Comparison of ENCODE assay signal across 20 cellular contexts in genomic region chr1:24337455-24337854, GRCh38. TPM values are rescaled to one million over a fixed set of nuclear protein-coding genes. Genes with fewer than 3 reads are reported as not detected.
DNase-seq lines count a peak whose midpoint lies in the region; ATAC-seq, FAIRE-seq and TF ChIP-seq lines count a peak whose summit lies in the region.
"Had no signal": no experiment of that assay in that cellular context is flagged by ENCODE, and none has a peak within 500 bp of the region (broad histone marks: within the 10 kb centered on the region; RNA-seq: fewer than 3 reads in every experiment).

No MANE protein-coding gene starts in this region.

- H3K4me1 ChIP-seq in GM23338 (ENCODE audit: insufficient read depth) (peaks cover 28% of the 10 kb centered on the region), H1 (replicated peaks in 1 of 4; ENCODE audit: control insufficient read depth in 3 of 4, insufficient read depth in 4 of 4, low read length in 3 of 4) (peaks cover 0 to 33% (median 22%) of the 10 kb centered on the region in 4 experiments; a peak in 6 of 7 replicates), neural progenitor cell (peaks cover 30% of the 10 kb centered on the region)

- TF ChIP-seq CTCF in GM23338 (conservative IDR thresholded peaks at IDR 0.05; ENCODE audit: low read depth in 2 of 2), result no peak
- no peak for TF ChIP-seq CTCF in NB4 (IDR thresholded peaks at IDR 0.05; ENCODE audit: low read depth, low read length)
- no peak for TF ChIP-seq CTCF in H1 (IDR thresholded peaks at IDR 0.05; ENCODE audit: control extremely low read depth in 1 of 3, insufficient read depth in 1 of 3, low read depth in 1 of 3, low read length in 3 of 3)
- TF ChIP-seq CTCF in neural progenitor cell (IDR thresholded peaks at IDR 0.05), result no peak

- no peak for DNase-seq in GM23338 (ENCODE audit: low spot score)
- DNase-seq in NB4 (ENCODE audit: low read depth), result peak; percentile 47
- no peak for DNase-seq in H1 (ENCODE audit: low read depth in 1 of 2, low spot score in 2 of 2)
- no peak for DNase-seq in neural progenitor cell (ENCODE audit: low spot score)
- DNase-seq in SKM-1 (lab: John Stamatoyannopoulos, UW; ENCODE audit: unreplicated experiment), result no peak
- no peak for DNase-seq in putamen (ENCODE audit: low spot score)
- DNase-seq: CD4-positive, CD25-positive, alpha-beta regulatory T cell; DMS79; Karpas-422; NCI-H1417; NCI-H187; NCI-H446; NCI-H526 had no signal

- no peaks in the 10 kb centered on the region for H3K36me3 ChIP-seq in GM23338 (ENCODE audit: insufficient read depth)
- H3K36me3 ChIP-seq in H1 (ENCODE audit: control insufficient read depth in 2 of 4, insufficient read depth in 4 of 4, low read length in 3 of 4), result no peaks in the 10 kb centered on the region
- H3K36me3 ChIP-seq in neural progenitor cell, result no peaks in the 10 kb centered on the region

- H3K27me3 ChIP-seq in GM23338 (ENCODE audit: insufficient read depth) (no peaks in the 10 kb centered on the region), H1 (replicated peaks in 1 of 4; ENCODE audit: control insufficient read depth in 3 of 4, extremely low read depth in 1 of 4, insufficient read depth in 3 of 4, low read length in 3 of 4) (no peaks in the 10 kb centered on the region), neural progenitor cell (no peaks in the 10 kb centered on the region)

- H2BK120ac ChIP-seq in H1 (replicated peaks; ENCODE audit: low read depth, low read length), result no peak overlapping the region

- TF ChIP-seq EP300 in H1 (IDR thresholded peaks at IDR 0.05; ENCODE audit: borderline replicate concordance in 1 of 2, low read depth in 2 of 2, low read length in 2 of 2), result no peak

- no peak overlapping the region for H3K27ac Mint-ChIP-seq in GM23338
- peak overlapping the region; percentile 57 for H3K27ac Mint-ChIP-seq in neural progenitor cell

- H4K20me1 ChIP-seq in GM23338 (replicated peaks; ENCODE audit: insufficient read depth), result no peaks in the 10 kb centered on the region
- H4K20me1 ChIP-seq in H1 (replicated peaks in 1 of 2; ENCODE audit: control insufficient read depth in 1 of 2, insufficient read depth in 2 of 2, low read length in 2 of 2), result no peaks in the 10 kb centered on the region
- no peaks in the 10 kb centered on the region for H4K20me1 ChIP-seq in neural progenitor cell (ENCODE audit: low read depth)

- H3K27me3 Mint-ChIP-seq in GM23338 (ENCODE audit: insufficient read depth, low read depth, poor library complexity), result peaks cover 18% of the 10 kb centered on the region
- peaks cover 13% of the 10 kb centered on the region for H3K27me3 Mint-ChIP-seq in neural progenitor cell (ENCODE audit: insufficient read depth, low read depth)

- CTCF ChIA-PET in H1 (lab: Charles Lee; ENCODE audit: partially characterized antibody), result interaction anchor here (0.9 to 4.3 kb wide), 7 partner anchors 9 to 54 kb away, joined by 3 to 20 read pairs (median 4); no protein-coding TSS in a partner anchor

- TF ChIP-seq POLR2A in NB4 (IDR thresholded peaks at IDR 0.05; ENCODE audit: extremely low read depth, insufficient read length) (no peak), H1 (IDR thresholded peaks at IDR 0.05; ENCODE audit: control extremely low read depth in 1 of 2, low read depth in 2 of 2, low read length in 2 of 2) (no peak)

- no peak overlapping the region for H2BK5ac ChIP-seq in H1 (ENCODE audit: low read depth, low read length)

- H4K91ac ChIP-seq in H1 (replicated peaks; ENCODE audit: insufficient read length, low read length), result no peak overlapping the region

- H3K9ac ChIP-seq in H1 (replicated peaks in 1 of 4; ENCODE audit: extremely low read depth in 1 of 4, low read depth in 3 of 4, low read length in 3 of 4) (no peak overlapping the region), neural progenitor cell (no peak overlapping the region)

- no peaks in the 10 kb centered on the region for H3F3A ChIP-seq in GM23338 (replicated peaks; ENCODE audit: low read depth)
- H3F3A ChIP-seq in neural progenitor cell (ENCODE audit: low read depth), result no peaks in the 10 kb centered on the region

- no peak overlapping the region for H2BK20ac ChIP-seq in H1 (ENCODE audit: low read length)

- no peak overlapping the region for H4K5ac ChIP-seq in H1 (ENCODE audit: insufficient read length, low read depth, low read length)

- POLR2A ChIA-PET in H1 (lab: Charles Lee; ENCODE audit: partially characterized antibody), result interaction anchor here (1.1 to 1.5 kb wide), 2 partner anchors 15 to 131 kb away, joined by 3 to 5 read pairs; no protein-coding TSS in a partner anchor

- H3K79me1 ChIP-seq in H1 (ENCODE audit: low read depth, low read length), result no peaks in the 10 kb centered on the region

- no peak overlapping the region for H3K4me3 ChIP-seq in GM23338
- H3K4me3 ChIP-seq in NB4 (ENCODE audit: low read depth, low read length), result no peak overlapping the region
- no peak overlapping the region; a peak in 1 of 8 replicates for H3K4me3 ChIP-seq in H1 (ENCODE audit: extremely low read depth in 1 of 4, insufficient read depth in 2 of 4, low read depth in 3 of 4, low read length in 4 of 4)
- H3K4me3 ChIP-seq in neural progenitor cell, result no peak overlapping the region
- H3K4me3 ChIP-seq: GM12878 had no signal

- H3K23me2 ChIP-seq in H1 (ENCODE audit: low read depth, low read length), result no peaks in the 10 kb centered on the region; the same call in 1 of the 2 replicates

- no peak overlapping the region for H2AFZ ChIP-seq in GM23338
- H2AFZ ChIP-seq in H1 (ENCODE audit: low read length), result no peak overlapping the region
- H2AFZ ChIP-seq in neural progenitor cell (replicated peaks), result no peak overlapping the region

- H3K27ac ChIP-seq in GM23338 (ENCODE audit: low read depth) (no peak overlapping the region), H1 (ENCODE audit: low read depth, low read length) (no peak overlapping the region), neural progenitor cell (no peak overlapping the region)
- H3K27ac ChIP-seq: HL-60 had no signal

- H3K9me3 Mint-ChIP-seq in GM23338 (no peaks in the 10 kb centered on the region), neural progenitor cell (no peaks in the 10 kb centered on the region)
- H3K9me3 Mint-ChIP-seq: CD4-positive, CD25-positive, alpha-beta regulatory T cell; IgD-negative memory B cell had no signal

- H3K56ac ChIP-seq in H1 (replicated peaks; ENCODE audit: insufficient read length, low read depth, low read length), result no peak overlapping the region

- no peak for FAIRE-seq in H1 (lab: Jason Lieb, UNC)
- FAIRE-seq: GM12878 had no signal

- H3K9me2 ChIP-seq in GM23338 (ENCODE audit: insufficient read depth), result no peaks in the 10 kb centered on the region

- H3K4me1 Mint-ChIP-seq in GM23338 (peaks cover 56% of the 10 kb centered on the region), neural progenitor cell (peaks cover 56% of the 10 kb centered on the region)
- H3K4me1 Mint-ChIP-seq: CD4-positive, CD25-positive, alpha-beta regulatory T cell; IgD-negative memory B cell had no signal

- H3K4me2 ChIP-seq in GM23338, result peak overlapping the region; percentile 51; the same call in 1 of the 2 replicates
- no peak overlapping the region for H3K4me2 ChIP-seq in H1 (ENCODE audit: insufficient read depth in 1 of 2, low read depth in 2 of 2, low read length in 2 of 2)
- no peak overlapping the region for H3K4me2 ChIP-seq in neural progenitor cell

- H3K4ac ChIP-seq in H1 (replicated peaks; ENCODE audit: insufficient read length, low read depth, low read length), result no peak overlapping the region

- H3K79me2 ChIP-seq in GM23338 (replicated peaks; ENCODE audit: insufficient read depth), result no peaks in the 10 kb centered on the region
- no peaks in the 10 kb centered on the region for H3K79me2 ChIP-seq in H1 (ENCODE audit: control insufficient read depth in 1 of 2, insufficient read depth in 2 of 2, low read length in 2 of 2)
- no peaks in the 10 kb centered on the region for H3K79me2 ChIP-seq in neural progenitor cell (ENCODE audit: low read depth)

- no peak overlapping the region; the same call in 2 of the 3 replicates for H3K4me3 Mint-ChIP-seq in GM23338
- H3K4me3 Mint-ChIP-seq in neural progenitor cell, result no peak overlapping the region

- H2BK15ac ChIP-seq in H1 (ENCODE audit: low read length), result 0 out of 2 replicates have a peak overlapping the region, but pooled peaks have one; percentile 4

- no peaks in the 10 kb centered on the region for H3K36me3 Mint-ChIP-seq in GM23338 (ENCODE audit: low read depth)
- no peaks in the 10 kb centered on the region for H3K36me3 Mint-ChIP-seq in neural progenitor cell
- H3K36me3 Mint-ChIP-seq: CD4-positive, CD25-positive, alpha-beta regulatory T cell had no signal

- H3K18ac ChIP-seq in H1 (ENCODE audit: extremely low read depth, low read length), result peak overlapping the region; percentile 44; the same call in 1 of the 2 replicates

- no peaks in the 10 kb centered on the region for H3K9me3 ChIP-seq in H1 (ENCODE audit: insufficient read depth in 2 of 2, low read depth in 1 of 2, low read length in 1 of 2)
- H3K9me3 ChIP-seq in neural progenitor cell (ENCODE audit: low read depth), result no peaks in the 10 kb centered on the region

- peak; percentile 20 for ATAC-seq in GM23338
- ATAC-seq in GM18511 (IDR thresholded peaks at IDR 0.05; ENCODE audit: unreplicated experiment), result no peak
- ATAC-seq: GM12878, Right ventricle myocardium inferior had no signal

- no peak overlapping the region for H2BK12ac ChIP-seq in H1 (ENCODE audit: low read depth, low read length)

- no peak overlapping the region for H2AK5ac ChIP-seq in H1 (ENCODE audit: low read depth, low read length)

- no peak overlapping the region for H3K14ac ChIP-seq in H1 (ENCODE audit: insufficient read length)

- H3K23ac ChIP-seq in H1 (ENCODE audit: insufficient read length), result no peak overlapping the region

- H4K8ac ChIP-seq in H1 (ENCODE audit: extremely low read depth, insufficient read depth, low read length), result no peak overlapping the region

- no peak for TF ChIP-seq RAD21 in H1 (IDR thresholded peaks at IDR 0.05 in 1 of 2, conservative IDR thresholded peaks at IDR 0.05 in 1 of 2; ENCODE audit: low read depth in 2 of 2, low read length in 2 of 2)

- WGBS in H1 (ENCODE audit: extremely low coverage in 1 of 2, insufficient coverage in 1 of 2, insufficient read length in 1 of 2, insufficient replicate concordance in 2 of 2, low coverage in 1 of 2, low lambda C conversion rate in 2 of 2, missing lambda C conversion rate in 1 of 2), 2 experiments, result 83% methylated on average over 4 of the region's 4 CpGs; no CpG with 5 or more reads in 1 of the 2 experiments

RNA-seq across cellular contexts. Expression of gene GRHL3, which starts 18.3 kb away (rescaled TPM):
- 0.93 and 1.1 TPM in 2 replicates for total RNA-seq in GM23338 (2014; rRNA removed; shearing (Covaris generic))
- 0.78 and 1.4 TPM in 2 replicates for polyA plus RNA-seq in GM23338 (2016; fragmentation: Nextera tagmentation; extraction: Ambion mirVana)
- 1.1 and 1.8 TPM in 2 replicates for total RNA-seq in H1 (2021; fragmentation: NEBNext Ultra II Directional; extraction: Animal tissue kit (Norgen Biotek cat#: 25700))
- polyA plus RNA-seq in H1 (2011; rRNA removed), result 0.80 and 2.2 TPM in 2 replicates
- polyA plus RNA-seq in H1 (2011; cell fraction: cytosol; rRNA removed), result 0.84 TPM
- 1.7 TPM for polyA plus RNA-seq in H1 (2011; cell fraction: nucleus; rRNA removed)
- polyA plus RNA-seq in H1 (2012, experiment 1 of 2), result 1.3 to 1.5 TPM (median 1.3 TPM) in 4 replicates
- polyA plus RNA-seq in H1 (2012, experiment 2 of 2), result 0.84 TPM
- polyA plus RNA-seq in H1 (2013, experiment 1 of 2), result 0.53 TPM
- polyA plus RNA-seq in H1 (2013, experiment 2 of 2), result 0.46 TPM
- 0.90 and 1.7 TPM in 2 replicates for polyA minus RNA-seq in H1 (2011; rRNA and poly(A)+ RNA removed)
- 1.5 TPM for polyA minus RNA-seq in H1 (2011; cell fraction: cytosol; rRNA and poly(A)+ RNA removed)
- polyA minus RNA-seq in H1 (2011; cell fraction: nucleus; rRNA and poly(A)+ RNA removed), result 2.0 TPM
- 1.1 and 1.5 TPM in 2 replicates for total RNA-seq in neural progenitor cell (ENCODE audit: low replicate concordance)
- total RNA-seq: A673; CD4-positive, CD25-positive, alpha-beta regulatory T cell; Right ventricle myocardium inferior had no signal
- polyA plus RNA-seq: BJ; CD4-positive, CD25-positive, alpha-beta regulatory T cell; IgD-negative memory B cell had no signal
